Comparison of ENCODE assay signal across 8 cellular contexts in genomic region chr19:1276620-1277007, GRCh38. TPM values are rescaled to one million over a fixed set of nuclear protein-coding genes. Genes with fewer than 3 reads are reported as not detected.
DNase-seq lines count a peak whose midpoint lies in the region; ATAC-seq and TF ChIP-seq lines count a peak whose summit lies in the region.

No MANE protein-coding gene starts in this region.

- ATAC-seq in SK-N-SH treated with all-trans-retinoic acid at 6 μM for 48 hours (no peak), activated B cell treated with CpG ODN at 0.5 μM for 24 hours (ENCODE audit: low read depth) (no peak), GM19328 (IDR thresholded peaks at IDR 0.05; ENCODE audit: unreplicated experiment) (no peak), GM21786 (IDR thresholded peaks at IDR 0.05; ENCODE audit: unreplicated experiment) (no peak)
- no peak for ATAC-seq in stimulated activated naive CD8-positive, alpha-beta T cell treated with anti-CD3 and anti-CD28 coated beads, Interleukin-15, amount 100 ng/mL, for 72 hours

- no peaks in the 10 kb centered on the region for H3K27me3 ChIP-seq in SK-N-SH (ENCODE audit: insufficient read depth)

- TF ChIP-seq EP300 in SK-N-SH (IDR thresholded peaks at IDR 0.05; ENCODE audit: borderline replicate concordance in 1 of 2, low read depth in 1 of 2, low read length in 1 of 2) = no peak

- H2AFZ ChIP-seq in SK-N-SH (ENCODE audit: low read depth) = no peak overlapping the region

- peaks cover under 1% of the 10 kb centered on the region for H3K27me3 Mint-ChIP-seq in activated B cell treated with CpG ODN at 0.5 μM for 24 hours
- peaks cover 22% of the 10 kb centered on the region for H3K27me3 Mint-ChIP-seq in glutamatergic neuron (ENCODE audit: unreplicated experiment)
- peaks cover 3% of the 10 kb centered on the region for H3K27me3 Mint-ChIP-seq in stimulated activated naive CD8-positive, alpha-beta T cell treated with anti-CD3 and anti-CD28 coated beads, Interleukin-15, amount 100 ng/mL, for 72 hours

- H3K36me3 Mint-ChIP-seq in activated B cell treated with CpG ODN at 0.5 μM for 24 hours (ENCODE audit: low read depth) = peaks cover 54% of the 10 kb centered on the region
- H3K36me3 Mint-ChIP-seq in glutamatergic neuron (ENCODE audit: unreplicated experiment) = no peaks in the 10 kb centered on the region

- H3K4me1 Mint-ChIP-seq in activated B cell treated with CpG ODN at 0.5 μM for 24 hours (peaks cover 39% of the 10 kb centered on the region), glutamatergic neuron (ENCODE audit: low read depth, unreplicated experiment) (peaks cover 21% of the 10 kb centered on the region)
- peaks cover 79% of the 10 kb centered on the region for H3K4me1 Mint-ChIP-seq in stimulated activated naive CD8-positive, alpha-beta T cell treated with anti-CD3 and anti-CD28 coated beads, Interleukin-15, amount 100 ng/mL, for 72 hours

- H3K9ac ChIP-seq in SK-N-SH = peak overlapping the region; percentile 83

- no peak for TF ChIP-seq CTCF in SK-N-SH (IDR thresholded peaks at IDR 0.05)
- no peak for TF ChIP-seq CTCF in activated B cell treated with CpG ODN at 0.5 μM for 24 hours (IDR thresholded peaks at IDR 0.05)
- no peak for TF ChIP-seq CTCF in glutamatergic neuron (IDR thresholded peaks at IDR 0.05; ENCODE audit: partially characterized antibody, unreplicated experiment)

- peaks cover 50% of the 10 kb centered on the region for H3F3A ChIP-seq in SK-N-SH (replicated peaks; ENCODE audit: insufficient read depth)

- H3K27ac ChIP-seq in SK-N-SH (ENCODE audit: low read depth in 2 of 2, low read length in 1 of 2) = peak overlapping the region in 1 of 2 experiments; percentile 92; a peak in 1 of 4 replicates

- no peak for DNase-seq in SK-N-SH
- no peak for DNase-seq in activated B cell treated with CpG ODN at 0.5 μM for 24 hours
- no peak for DNase-seq in glutamatergic neuron
- no peak for DNase-seq in stimulated activated naive CD8-positive, alpha-beta T cell treated with anti-CD3 and anti-CD28 coated beads, Interleukin-15, amount 100 ng/mL, for 72 hours
- DNase-seq in mucosa of gallbladder (ENCODE audit: low spot score) = no peak

- peak overlapping the region; percentile 84 for H3K4me3 Mint-ChIP-seq in activated B cell treated with CpG ODN at 0.5 μM for 24 hours
- peak overlapping the region; percentile 86 for H3K4me3 Mint-ChIP-seq in glutamatergic neuron (ENCODE audit: unreplicated experiment)
- peak overlapping the region; percentile 78 to 81 for H3K4me3 Mint-ChIP-seq in stimulated activated naive CD8-positive, alpha-beta T cell treated with anti-CD3 and anti-CD28 coated beads, Interleukin-15, amount 100 ng/mL, for 72 hours

- CTCF ChIA-PET in SK-N-SH (lab: Yijun Ruan, JAX) = interaction anchor here (0.9 to 3.4 kb wide), 4 partner anchors 36 to 107 kb away, joined by 3 to 18 read pairs (median 3); partner anchors contain the start of gene NDUFS7
- CTCF ChIA-PET in activated B cell treated with CpG ODN at 0.5 μM for 24 hours (lab: Charles Lee) = interaction anchor here (1.7 to 3.5 kb wide), 3 partner anchors 32 to 96 kb away, joined by 11 to 27 read pairs (median 14); no protein-coding TSS in a partner anchor

- TF ChIP-seq RAD21 in SK-N-SH (IDR thresholded peaks at IDR 0.05; ENCODE audit: low read length) = no peak

- H3K4me1 ChIP-seq in SK-N-SH (ENCODE audit: control insufficient read depth in 1 of 2, insufficient read depth in 2 of 2, low read depth in 1 of 2, low read length in 1 of 2) = peaks cover 17 to 30% of the 10 kb centered on the region in 2 experiments; a peak in 1 of 4 replicates

- H3K4me2 ChIP-seq in SK-N-SH = peak overlapping the region; percentile 100

- no peaks in the 10 kb centered on the region for H3K9me3 ChIP-seq in SK-N-SH

- 83% methylated on average over 10 of the region's 10 CpGs for WGBS in SK-N-SH (ENCODE audit: low lambda C conversion rate)

- peak overlapping the region; percentile 72 to 76 for H3K4me3 ChIP-seq in SK-N-SH (ENCODE audit: low read depth in 2 of 2, low read length in 1 of 2)

- peaks cover 48% of the 10 kb centered on the region for H3K79me2 ChIP-seq in SK-N-SH (ENCODE audit: insufficient read depth)

- H3K36me3 ChIP-seq in SK-N-SH (replicated peaks in 1 of 2; ENCODE audit: control insufficient read depth in 1 of 2, insufficient read depth in 2 of 2, low read length in 1 of 2) = peaks cover 40 to 52% of the 10 kb centered on the region in 2 experiments

- H4K20me1 ChIP-seq in SK-N-SH (ENCODE audit: insufficient read depth) = peaks cover 37% of the 10 kb centered on the region

- H3K27ac Mint-ChIP-seq in activated B cell treated with CpG ODN at 0.5 μM for 24 hours (peak overlapping the region; percentile 85), glutamatergic neuron (ENCODE audit: unreplicated experiment) (no peak overlapping the region)
- H3K27ac Mint-ChIP-seq in stimulated activated naive CD8-positive, alpha-beta T cell treated with anti-CD3 and anti-CD28 coated beads, Interleukin-15, amount 100 ng/mL, for 72 hours = peak overlapping the region; percentile 79 to 93

- intact Hi-C loops in activated B cell treated with CpG ODN at 0.5 μM for 24 hours (cut with micrococcal nuclease) = loop anchor here (5.0 kb wide), 2 partner anchors 81 to 536 kb away; partner anchors contain the start of gene ATP8B3

- H3K9me3 Mint-ChIP-seq in activated B cell treated with CpG ODN at 0.5 μM for 24 hours (no peaks in the 10 kb centered on the region), glutamatergic neuron (ENCODE audit: unreplicated experiment) (peaks cover 15% of the 10 kb centered on the region)
- H3K9me3 Mint-ChIP-seq in stimulated activated naive CD8-positive, alpha-beta T cell treated with anti-CD3 and anti-CD28 coated beads, Interleukin-15, amount 100 ng/mL, for 72 hours = no peaks in the 10 kb centered on the region

- no peaks in the 10 kb centered on the region for H3K9me2 ChIP-seq in SK-N-SH

- POLR2A ChIA-PET in SK-N-SH (lab: Yijun Ruan, JAX) = no interaction called here
- POLR2A ChIA-PET in activated B cell treated with CpG ODN at 0.5 μM for 24 hours (lab: Charles Lee) = interaction anchor here (0.7 to 1.8 kb wide), 4 partner anchors 7 to 106 kb away, joined by 3 to 17 read pairs (median 8); partner anchors contain the start of gene CIRBP

TF ChIP-seq in SK-N-SH, 30 proteins besides CTCF, POLR2A, EP300 and RAD21:
- TF ChIP-seq JUND (IDR thresholded peaks at IDR 0.05) (no peak), YY1 (IDR thresholded peaks at IDR 0.05; ENCODE audit: low read depth) (no peak), CHD2 (IDR thresholded peaks at IDR 0.05; ENCODE audit: low read length, partially characterized antibody) (no peak), GABPA (IDR thresholded peaks at IDR 0.05; ENCODE audit: low read depth) (no peak), MEF2A (IDR thresholded peaks at IDR 0.05; ENCODE audit: borderline replicate concordance, low read depth) (no peak), RCOR1 (IDR thresholded peaks at IDR 0.05; ENCODE audit: low read length) (no peak), ELF1 (IDR thresholded peaks at IDR 0.05) (no peak), FOXJ3 (CRISPR knock-in tag; IDR thresholded peaks at IDR 0.05) (no peak), FOSL2 (IDR thresholded peaks at IDR 0.05; ENCODE audit: borderline replicate concordance, low read depth) (no peak)

TF ChIP-seq in SK-N-SH treated with all-trans-retinoic acid at 6 μM for 48 hours, 23 proteins besides CTCF, POLR2A, EP300 and RAD21 (continues in another document):
- no peak for TF ChIP-seq CREB5 (CRISPR knock-in tag; IDR thresholded peaks at IDR 0.05; ENCODE audit: low read depth)
- no peak for TF ChIP-seq ESRRG (CRISPR knock-in tag; IDR thresholded peaks at IDR 0.05)

RNA-seq across cellular contexts. Expression of gene FAM174C, which starts 1.3 kb away (rescaled TPM):
- polyA plus RNA-seq in SK-N-SH (2012; rRNA removed) = 53.5 and 78.0 TPM in 2 replicates
- polyA plus RNA-seq in SK-N-SH (2012; cell fraction: cytosol; rRNA removed) = 35.5 and 51.2 TPM in 2 replicates
- 76.2 and 162 TPM in 2 replicates for polyA plus RNA-seq in SK-N-SH (2012; cell fraction: nucleus; rRNA removed)
- total RNA-seq in activated B cell treated with CpG ODN at 0.5 μM for 24 hours = 47.9 and 52.0 TPM in 2 replicates
- total RNA-seq in glutamatergic neuron (ENCODE audit: unreplicated experiment) = 17.3 TPM
- 57.6 TPM for total RNA-seq in mucosa of gallbladder

RNA-seq across cellular contexts. Expression of gene CIRBP, which starts 7.5 kb away (rescaled TPM):
- polyA plus RNA-seq in SK-N-SH (2012; rRNA removed) = 762 and 857 TPM in 2 replicates
- polyA plus RNA-seq in SK-N-SH (2012; cell fraction: cytosol; rRNA removed) = 628 and 677 TPM in 2 replicates
- 2,521 and 3,638 TPM in 2 replicates for polyA plus RNA-seq in SK-N-SH (2012; cell fraction: nucleus; rRNA removed)
- total RNA-seq in activated B cell treated with CpG ODN at 0.5 μM for 24 hours = 399 and 400 TPM in 2 replicates
- 341 TPM for total RNA-seq in glutamatergic neuron (ENCODE audit: unreplicated experiment)
- total RNA-seq in mucosa of gallbladder = 382 TPM

RNA-seq across cellular contexts. Expression of gene EFNA2, which starts 9.1 kb away (rescaled TPM):
- 0.67 and 1.1 TPM in 2 replicates for polyA plus RNA-seq in SK-N-SH (2012; rRNA removed)
- polyA plus RNA-seq in SK-N-SH (2012; cell fraction: cytosol; rRNA removed) = 0.39 and 0.63 TPM in 2 replicates
- 0.33 and 0.44 TPM in 2 replicates for polyA plus RNA-seq in SK-N-SH (2012; cell fraction: nucleus; rRNA removed)
- not detected in 2 replicates for total RNA-seq in activated B cell treated with CpG ODN at 0.5 μM for 24 hours
- 61.4 TPM for total RNA-seq in glutamatergic neuron (ENCODE audit: unreplicated experiment)
- total RNA-seq in mucosa of gallbladder = 8.4 TPM

RNA-seq across cellular contexts. Expression of gene MIDN, which starts 28.2 kb away (rescaled TPM):
- 8.2 and 13.9 TPM in 2 replicates for polyA plus RNA-seq in SK-N-SH (2012; rRNA removed)
- polyA plus RNA-seq in SK-N-SH (2012; cell fraction: cytosol; rRNA removed) = 6.8 and 9.9 TPM in 2 replicates
- polyA plus RNA-seq in SK-N-SH (2012; cell fraction: nucleus; rRNA removed) = 53.9 and 79.1 TPM in 2 replicates
- 64.5 and 68.4 TPM in 2 replicates for total RNA-seq in activated B cell treated with CpG ODN at 0.5 μM for 24 hours
- 325 TPM for total RNA-seq in glutamatergic neuron (ENCODE audit: unreplicated experiment)
- total RNA-seq in mucosa of gallbladder = 127 TPM

RNA-seq across cellular contexts. Expression of gene ATP5F1D, which starts 35.1 kb away (rescaled TPM):
- 133 and 226 TPM in 2 replicates for polyA plus RNA-seq in SK-N-SH (2012; rRNA removed)
- polyA plus RNA-seq in SK-N-SH (2012; cell fraction: cytosol; rRNA removed) = 114 and 155 TPM in 2 replicates
- 81.6 and 162 TPM in 2 replicates for polyA plus RNA-seq in SK-N-SH (2012; cell fraction: nucleus; rRNA removed)
- total RNA-seq in activated B cell treated with CpG ODN at 0.5 μM for 24 hours (172 and 185 TPM in 2 replicates), glutamatergic neuron (ENCODE audit: unreplicated experiment) (129 TPM), mucosa of gallbladder (213 TPM)
